17 cellular contexts compared by ENCODE assay signal in genomic region chr12:114666746-114667668, GRCh38. TPM values are rescaled to one million over a fixed set of nuclear protein-coding genes. Genes with fewer than 3 reads are reported as not detected.
DNase-seq lines count a peak whose midpoint lies in the region; ATAC-seq and TF ChIP-seq lines count a peak whose summit lies in the region.
"Had no signal": no experiment of that assay in that cellular context is flagged by ENCODE, and none has a peak within 500 bp of the region (broad histone marks: within the 10 kb centered on the region; RNA-seq: fewer than 3 reads in every experiment).

No MANE protein-coding gene starts in this region.

- no peak for DNase-seq in T-helper 2 cell treated with Interferon-gamma antibody and Interleukin-4, amounts not matched to agents 5 μg/mL and 100 μg/mL, for 36 hours (ENCODE audit: low spot score)
- DNase-seq in T-helper 2 cell = no peak
- DNase-seq in HuH-7 (ENCODE audit: low spot score) = peak; percentile 38
- peak; percentile 84 for DNase-seq in endodermal cell
- no peak for DNase-seq in progenitor cell of endocrine pancreas (ENCODE audit: low spot score, unreplicated experiment)
- no peak for DNase-seq in SJCRH30
- DNase-seq: activated T-cell treated with anti-CD3 and anti-CD28 coated beads, Interleukin-2, amount 50 U/mL, for 1 hour; DMS 273 treated with DMSO at 0.1 percent for 48 hours; effector CD4-positive, alpha-beta T cell; left ventricle myocardium superior; NCI-H1105; NCI-H526; SHP77 treated with DMSO at 0.1 percent for 48 hours had no signal

- H3K4me1 Mint-ChIP-seq in T-helper 2 cell treated with Interferon-gamma antibody and Interleukin-4, amounts not matched to agents 5 μg/mL and 100 μg/mL, for 36 hours (ENCODE audit: low read depth) = peaks cover 1% of the 10 kb centered on the region
- H3K4me1 Mint-ChIP-seq in endodermal cell (peaks cover 52% of the 10 kb centered on the region), progenitor cell of endocrine pancreas (ENCODE audit: low read depth) (peaks cover 21% of the 10 kb centered on the region)

- H3K9me3 Mint-ChIP-seq in T-helper 2 cell treated with Interferon-gamma antibody and Interleukin-4, amounts not matched to agents 5 μg/mL and 100 μg/mL, for 36 hours = no peaks in the 10 kb centered on the region
- no peaks in the 10 kb centered on the region for H3K9me3 Mint-ChIP-seq in endodermal cell
- no peaks in the 10 kb centered on the region for H3K9me3 Mint-ChIP-seq in progenitor cell of endocrine pancreas (ENCODE audit: low read depth)

- ATAC-seq in HG03108 (IDR thresholded peaks at IDR 0.05; ENCODE audit: unreplicated experiment) = no peak
- no peak for ATAC-seq in HG03196 (IDR thresholded peaks at IDR 0.05; ENCODE audit: unreplicated experiment)

- H3K27me3 ChIP-seq in endodermal cell (ENCODE audit: control insufficient read depth, insufficient read depth, low read length, poor library complexity, severe bottlenecking) = peaks cover 83% of the 10 kb centered on the region
- H3K27me3 ChIP-seq in SJCRH30 = peaks cover 10% of the 10 kb centered on the region

- H3K27ac Mint-ChIP-seq in T-helper 2 cell treated with Interferon-gamma antibody and Interleukin-4, amounts not matched to agents 5 μg/mL and 100 μg/mL, for 36 hours = peak overlapping the region; percentile 35
- H3K27ac Mint-ChIP-seq in endodermal cell (peak overlapping the region; percentile 94), progenitor cell of endocrine pancreas (no peak overlapping the region)

- 13 to 21% methylated on average over 18 to 53 of the region's 53 CpGs for WGBS in endodermal cell (ENCODE audit: insufficient coverage in 1 of 2, insufficient read length in 1 of 2), 2 experiments

- H3K9ac ChIP-seq in endodermal cell (ENCODE audit: extremely low read depth, low read length, poor library complexity, severe bottlenecking) = no peak overlapping the region

- H3K4me1 ChIP-seq in endodermal cell (ENCODE audit: control insufficient read depth, insufficient read depth, low read length) (peaks cover 8% of the 10 kb centered on the region), SJCRH30 (no peaks in the 10 kb centered on the region)

- H3K27ac ChIP-seq in endodermal cell (ENCODE audit: low read depth, low read length) (no peak overlapping the region), SJCRH30 (no peak overlapping the region)
- H3K27ac ChIP-seq: ascending aorta had no signal

- H3K27me3 Mint-ChIP-seq in T-helper 2 cell treated with Interferon-gamma antibody and Interleukin-4, amounts not matched to agents 5 μg/mL and 100 μg/mL, for 36 hours (ENCODE audit: low read depth) = peaks cover 79% of the 10 kb centered on the region
- H3K27me3 Mint-ChIP-seq in endodermal cell (ENCODE audit: insufficient read depth) (peaks cover 86% of the 10 kb centered on the region), progenitor cell of endocrine pancreas (peaks cover 71% of the 10 kb centered on the region)

- H3K36me3 Mint-ChIP-seq in T-helper 2 cell treated with Interferon-gamma antibody and Interleukin-4, amounts not matched to agents 5 μg/mL and 100 μg/mL, for 36 hours (ENCODE audit: low read depth) = no peaks in the 10 kb centered on the region
- H3K36me3 Mint-ChIP-seq in endodermal cell (ENCODE audit: low read depth) (peaks cover 12% of the 10 kb centered on the region), progenitor cell of endocrine pancreas (ENCODE audit: insufficient read depth) (peaks cover 6% of the 10 kb centered on the region)

- H3K4me3 ChIP-seq in endodermal cell (ENCODE audit: low read length) (peak overlapping the region; percentile 76), SJCRH30 (no peak overlapping the region)
- H3K4me3 ChIP-seq: GM12878 had no signal

- no peak for TF ChIP-seq CTCF in endodermal cell (conservative IDR thresholded peaks at IDR 0.05)
- no peak for TF ChIP-seq CTCF in progenitor cell of endocrine pancreas (IDR thresholded peaks at IDR 0.05; ENCODE audit: unreplicated experiment)

- no peaks in the 10 kb centered on the region for H3K36me3 ChIP-seq in endodermal cell (ENCODE audit: control insufficient read depth, insufficient read depth, low read length)
- H3K36me3 ChIP-seq in SJCRH30 = no peaks in the 10 kb centered on the region
- H3K36me3 ChIP-seq: ascending aorta had no signal

- no peak overlapping the region for H3K4me3 Mint-ChIP-seq in T-helper 2 cell treated with Interferon-gamma antibody and Interleukin-4, amounts not matched to agents 5 μg/mL and 100 μg/mL, for 36 hours
- H3K4me3 Mint-ChIP-seq in endodermal cell = peak overlapping the region; percentile 61
- H3K4me3 Mint-ChIP-seq in progenitor cell of endocrine pancreas (ENCODE audit: low read depth) = peak overlapping the region; percentile 40

- H3K9me3 ChIP-seq in endodermal cell (ENCODE audit: control insufficient read depth, low read length) (no peaks in the 10 kb centered on the region), SJCRH30 (replicated peaks) (no peaks in the 10 kb centered on the region)
- H3K9me3 ChIP-seq: ascending aorta had no signal

RNA-seq across cellular contexts. Expression of gene TBX3, which starts 17.0 kb away (rescaled TPM):
- total RNA-seq in endodermal cell (10 to 100 TPM; 80.8 to 88.1 TPM), progenitor cell of endocrine pancreas (16.3 and 22.7 TPM in 2 replicates)
- polyA plus RNA-seq in endodermal cell (2013, experiment 1 of 2) = 5.5 TPM
- 5.9 TPM for polyA plus RNA-seq in endodermal cell (2013, experiment 2 of 2)
- total RNA-seq in SJCRH30 (2014; rRNA removed; shearing (Covaris generic)) = not detected in 2 replicates

Comparison
In these comparisons a context has a peak if more than half of its experiments do, and no peak if none do; other contexts are left out.
1. DNase-seq: peak in HuH-7 (single experiment) and endodermal cell (single experiment); none in T-helper 2 cell treated with Interferon-gamma antibody and Interleukin-4, amounts not matched to agents 5 μg/mL and 100 μg/mL, for 36 hours (single experiment), T-helper 2 cell (0 of 5), progenitor cell of endocrine pancreas (single experiment) and SJCRH30 (0 of 2).
2. RNA of gene TBX3, which starts 17.0 kb away (total RNA-seq): 80.8 to 88.1 TPM in endodermal cell and 16.3 to 22.7 TPM in progenitor cell of endocrine pancreas; not detected in SJCRH30; every median in the first group is over 10 times any median in the second.